In the genomic region with DNA sequence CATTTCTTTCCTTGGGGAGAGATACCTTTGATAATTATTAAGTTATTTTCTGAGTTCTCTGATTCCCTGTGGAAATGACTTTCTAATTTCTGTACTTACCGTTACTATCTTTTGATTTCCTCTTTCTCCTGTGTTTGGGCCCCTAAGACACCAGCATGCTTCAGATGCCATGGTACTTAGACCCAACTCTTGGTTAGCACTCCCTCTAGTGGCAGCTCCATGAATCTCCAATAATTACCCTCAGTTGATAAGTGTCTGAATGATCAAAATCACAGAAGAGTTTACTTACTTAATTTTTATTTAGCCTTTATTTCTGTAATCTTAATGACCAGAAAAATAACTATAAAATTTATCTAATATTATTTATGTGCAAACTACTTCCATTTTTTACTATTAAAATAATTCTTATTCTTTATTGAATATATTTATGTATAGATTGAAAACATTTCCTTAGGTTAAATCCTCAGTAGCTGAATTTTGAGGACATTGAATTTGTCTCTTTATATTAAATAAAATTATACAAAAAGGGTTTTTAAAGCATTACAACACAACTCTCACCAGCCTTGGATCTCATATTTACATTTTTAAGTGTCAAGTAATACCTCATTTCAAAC, we compare ENCODE assay signal across 1 cellular context.
TF ChIP-seq lines count a peak whose summit lies in the region.

No MANE protein-coding gene starts in this region.

TF ChIP-seq in endothelial cell of umbilical vein, 7 proteins besides CTCF, POLR2A, EP300 and RAD21 (continued from another document):
- TF ChIP-seq, protein P1, sequence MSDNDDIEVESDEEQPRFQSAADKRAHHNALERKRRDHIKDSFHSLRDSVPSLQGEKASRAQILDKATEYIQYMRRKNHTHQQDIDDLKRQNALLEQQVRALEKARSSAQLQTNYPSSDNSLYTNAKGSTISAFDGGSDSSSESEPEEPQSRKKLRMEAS (IDR thresholded peaks at IDR 0.05; ENCODE audit: insufficient read depth, insufficient read length): no peak
- TF ChIP-seq JUN (IDR thresholded peaks at IDR 0.05; ENCODE audit: borderline replicate concordance, insufficient read depth, insufficient read length, low read depth): no peak
- no peak for TF ChIP-seq POLR2AphosphoS5 (IDR thresholded peaks at IDR 0.05; ENCODE audit: insufficient read depth, low read depth, low read length)
